Comparison of ENCODE assay signal across 11 cellular contexts in genomic region chr2:240233891-240234502, GRCh38.
DNase-seq lines count a peak whose midpoint lies in the region; ATAC-seq, FAIRE-seq and TF ChIP-seq lines count a peak whose summit lies in the region.
"Had no signal": no experiment of that assay in that cellular context is flagged by ENCODE, and none has a peak within 500 bp of the region (broad histone marks: within the 10 kb centered on the region; RNA-seq: fewer than 3 reads in every experiment).

No MANE protein-coding gene starts in this region.

- 42 to 56% (median 44%) methylated on average over 15 of the region's 15 CpGs for WGBS in psoas muscle, 3 donors

- no peak for TF ChIP-seq CTCF in Peyer's patch (IDR thresholded peaks at IDR 0.05)
- TF ChIP-seq CTCF in psoas muscle (IDR thresholded peaks at IDR 0.05) = no peak

- peaks cover 0 to 7% (median 0%) of the 10 kb centered on the region in 4 donors for H3K9me3 ChIP-seq in Peyer's patch
- peaks cover 5% of the 10 kb centered on the region for H3K9me3 ChIP-seq in psoas muscle

- peak overlapping the region in 1 of 4 donors; percentile 31 for H3K4me3 ChIP-seq in Peyer's patch
- no peak overlapping the region for H3K4me3 ChIP-seq in psoas muscle
- H3K4me3 ChIP-seq: cardiac muscle cell had no signal

- H3K27me3 ChIP-seq in Peyer's patch (no peaks in the 10 kb centered on the region), psoas muscle (ENCODE audit: insufficient read depth in 3 of 3, low read length in 2 of 3) (no peaks in the 10 kb centered on the region)
- H3K27me3 ChIP-seq: cardiac muscle cell had no signal

- H3K27ac ChIP-seq in Peyer's patch (peak overlapping the region in 1 of 4 donors; percentile 14), psoas muscle (peak overlapping the region; percentile 93)
- H3K27ac ChIP-seq: cardiac muscle cell had no signal

- no peak for TF ChIP-seq POLR2A in GM12892 (IDR thresholded peaks at IDR 0.05; ENCODE audit: low read depth, low read length)
- TF ChIP-seq POLR2A in Peyer's patch (IDR thresholded peaks at IDR 0.05) = no peak

- DNase-seq in GM12892 (ENCODE audit: insufficient read length) = peak; percentile 14
- peak in 2 of 3 donors; percentile 34 to 44 for DNase-seq in Peyer's patch
- DNase-seq in left ventricle myocardium superior = peak; percentile 48
- peak in 1 of 2 donors; percentile 66 for DNase-seq in psoas muscle
- no peak for DNase-seq in germinal center (ENCODE audit: low spot score)
- no peak for DNase-seq in SHP77 (lab: John Stamatoyannopoulos, UW)
- no peak for DNase-seq in NK-92 (lab: John Stamatoyannopoulos, UW; ENCODE audit: unreplicated experiment)
- DNase-seq: NCI-H1417 treated with DMSO at 0.1 percent for 48 hours had no signal

- ATAC-seq in left ventricle myocardium superior (no peak), psoas muscle (peak in 2 of 4 donors; percentile 1 to 8), GM18861 (IDR thresholded peaks at IDR 0.05; ENCODE audit: unreplicated experiment) (no peak)

- no peak for FAIRE-seq in GM12892 (lab: Jason Lieb, UNC)
- FAIRE-seq: GM18507 had no signal

- H3K36me3 ChIP-seq in Peyer's patch = no peaks in the 10 kb centered on the region
- no peaks in the 10 kb centered on the region for H3K36me3 ChIP-seq in psoas muscle (ENCODE audit: insufficient read depth in 1 of 2, low read depth in 1 of 2)
- H3K36me3 ChIP-seq: cardiac muscle cell had no signal

- intact Hi-C loops in left ventricle myocardium superior (cut with micrococcal nuclease) (loop anchor here (5.0 kb wide), 1 partner anchor 203 kb away; the partner anchor contains the start of gene GPC1), psoas muscle (cut with DNase I) (loop anchor here (1.0 to 5.0 kb wide), 4 partner anchors 111 to 204 kb away; no protein-coding TSS in a partner anchor)

- peaks cover 0 to 13% (median 3%) of the 10 kb centered on the region in 4 donors for H3K4me1 ChIP-seq in Peyer's patch
- peaks cover 34% of the 10 kb centered on the region for H3K4me1 ChIP-seq in psoas muscle

Comparison
In these comparisons a context has a peak if more than half of its experiments do, and no peak if none do; other contexts are left out.
1. DNase-seq: peak in GM12892 (single experiment), Peyer's patch (2 of 3) and left ventricle myocardium superior (single experiment); none in germinal center (single experiment), SHP77 (0 of 2) and NK-92 (single experiment).